In the genomic region with DNA sequence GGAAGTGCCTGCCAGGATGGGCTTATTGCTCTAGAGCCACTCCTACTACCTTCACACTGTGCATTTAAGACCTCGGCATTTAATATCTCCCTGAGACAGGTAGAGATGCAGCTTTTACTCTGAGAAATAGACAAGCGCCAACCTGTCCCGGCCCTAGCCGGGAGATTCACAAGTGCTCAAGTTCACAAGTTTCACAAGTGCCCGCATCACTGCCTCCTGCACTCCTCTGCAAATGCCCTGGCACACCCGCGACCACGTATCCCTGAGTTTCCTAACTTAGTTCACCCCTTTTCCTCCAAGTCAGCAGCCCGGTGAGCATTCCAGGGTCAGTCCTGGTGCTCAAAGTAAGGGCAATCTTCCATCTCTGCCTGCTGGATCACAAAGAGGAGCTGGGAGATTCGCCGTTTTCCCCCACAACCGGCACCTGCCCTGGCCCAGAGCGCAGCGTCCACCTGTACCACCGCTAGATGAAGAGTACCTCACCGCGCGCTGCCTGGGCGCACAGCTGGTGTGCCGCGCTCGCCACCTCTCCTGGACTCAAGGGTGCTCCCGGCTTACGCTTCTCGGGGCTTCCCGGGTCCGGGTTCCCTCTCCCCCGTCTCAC, we compare ENCODE assay signal across 8 cellular contexts. TPM values are rescaled to one million over a fixed set of nuclear protein-coding genes. Genes with fewer than 3 reads are reported as not detected.
A peak's percentile ranks its signal among the peaks of the same experiment; 100 is the strongest.
DNase-seq lines count a peak whose midpoint lies in the region; ATAC-seq, FAIRE-seq and TF ChIP-seq lines count a peak whose summit lies in the region.
"Had no signal": no experiment of that assay in that cellular context is flagged by ENCODE, and none has a peak within 500 bp of the region (broad histone marks: within the 10 kb centered on the region; RNA-seq: fewer than 3 reads in every experiment).

No MANE protein-coding gene starts in this region.

- H3K4me3 ChIP-seq in HUES6 (ENCODE audit: low read depth, low read length), result peak overlapping the region; percentile 53
- peak overlapping the region; percentile 6 to 30 for H3K4me3 ChIP-seq in body of pancreas
- peak overlapping the region; percentile 52 for H3K4me3 ChIP-seq in iPS-18c (ENCODE audit: insufficient read depth, low read depth, low read length)
- H3K4me3 ChIP-seq in smooth muscle cell, result peak overlapping the region; percentile 51
- no peak overlapping the region for H3K4me3 ChIP-seq in PC-3 (ENCODE audit: low read length)

- H3K36me3 ChIP-seq in HUES6 (ENCODE audit: control insufficient read depth, insufficient read depth, low read length) (no peaks in the 10 kb centered on the region), body of pancreas (replicated peaks in 1 of 2; ENCODE audit: insufficient read depth in 1 of 2, low read depth in 2 of 2) (no peaks in the 10 kb centered on the region), smooth muscle cell (ENCODE audit: low read depth) (no peaks in the 10 kb centered on the region), PC-3 (ENCODE audit: low read depth, low read length) (no peaks in the 10 kb centered on the region)

- no peaks in the 10 kb centered on the region for H4K20me1 ChIP-seq in smooth muscle cell (ENCODE audit: low read depth)
- no peaks in the 10 kb centered on the region for H4K20me1 ChIP-seq in PC-3 (ENCODE audit: low read length)

- TF ChIP-seq POLR2A in body of pancreas (IDR thresholded peaks at IDR 0.05), result no peak

- no TSS peak for BruUV-seq in PC-3 (replicated peaks; lab: Mats Ljungman, UMichigan)

- DNase-seq in body of pancreas, result peak; percentile 25 to 55 (median 34)
- DNase-seq in smooth muscle cell (lab: John Stamatoyannopoulos, UW; ENCODE audit: unreplicated experiment), result no peak
- no peak for DNase-seq in NCI-H774 (lab: John Stamatoyannopoulos, UW)
- DNase-seq in HTR-8/SVneo (ENCODE audit: insufficient read length, low spot score), result no peak
- DNase-seq in PC-3, result no peak
- DNase-seq: NCI-H1048 had no signal

- no peak overlapping the region for H2AFZ ChIP-seq in smooth muscle cell (ENCODE audit: low read depth)
- no peak overlapping the region for H2AFZ ChIP-seq in PC-3 (ENCODE audit: low read length)

- WGBS in body of pancreas, 2 donors, result 6 to 9% methylated on average over 24 to 28 of the region's 28 CpGs
- WGBS in smooth muscle cell (ENCODE audit: low lambda C conversion rate), result 15% methylated on average over 25 of the region's 28 CpGs

- H3F3A ChIP-seq in smooth muscle cell (ENCODE audit: low read depth) (no peaks in the 10 kb centered on the region), PC-3 (ENCODE audit: low read length, unreplicated experiment) (no peaks in the 10 kb centered on the region)

- H3K9ac ChIP-seq in HUES6 (ENCODE audit: low read length) (no peak overlapping the region), smooth muscle cell (ENCODE audit: low read depth) (no peak overlapping the region), PC-3 (ENCODE audit: low read length) (no peak overlapping the region)

- H3K9me3 ChIP-seq in HUES6 (ENCODE audit: control insufficient read depth, insufficient read depth, low read depth, low read length) (no peaks in the 10 kb centered on the region), body of pancreas (no peaks in the 10 kb centered on the region), iPS-18c (ENCODE audit: control insufficient read depth, insufficient read depth, low read length) (no peaks in the 10 kb centered on the region), smooth muscle cell (replicated peaks; ENCODE audit: low read depth) (no peaks in the 10 kb centered on the region), PC-3 (ENCODE audit: low read length) (no peaks in the 10 kb centered on the region)

- H3K9me2 ChIP-seq in PC-3 (replicated peaks; ENCODE audit: low read length), result no peaks in the 10 kb centered on the region

- H3K4me2 ChIP-seq in smooth muscle cell, result peak overlapping the region; percentile 87
- no peak overlapping the region for H3K4me2 ChIP-seq in PC-3 (ENCODE audit: low read length)

- ATAC-seq in body of pancreas (peak; percentile 62), PC-3 (no peak)

- intact Hi-C loops in body of pancreas (cut with DNase I) (no loop called here), PC-3 (cut with micrococcal nuclease) (no loop called here)

- no peak overlapping the region for H3K27ac ChIP-seq in HUES6 (ENCODE audit: low read depth, low read length)
- no peak overlapping the region for H3K27ac ChIP-seq in body of pancreas
- no peak overlapping the region for H3K27ac ChIP-seq in smooth muscle cell (ENCODE audit: low read depth)
- H3K27ac ChIP-seq in PC-3 (ENCODE audit: low read length), result no peak overlapping the region

- H3K27me3 ChIP-seq in HUES6 (ENCODE audit: control insufficient read depth, insufficient read depth, low read length), result peaks cover 79% of the 10 kb centered on the region
- H3K27me3 ChIP-seq in body of pancreas, result peaks cover 0 to 3% of the 10 kb centered on the region in 2 donors
- peaks cover 68% of the 10 kb centered on the region for H3K27me3 ChIP-seq in smooth muscle cell (ENCODE audit: low read depth)
- no peaks in the 10 kb centered on the region for H3K27me3 ChIP-seq in PC-3 (ENCODE audit: low read length)

- no peaks in the 10 kb centered on the region for H3K79me2 ChIP-seq in smooth muscle cell (ENCODE audit: low read depth)
- H3K79me2 ChIP-seq in PC-3 (ENCODE audit: low read length), result no peaks in the 10 kb centered on the region

- H3K4me1 ChIP-seq in HUES6 (ENCODE audit: control insufficient read depth, insufficient read depth, low read length) (peaks cover 9% of the 10 kb centered on the region), body of pancreas (peaks cover 10% of the 10 kb centered on the region), smooth muscle cell (ENCODE audit: low read depth) (peaks cover 3% of the 10 kb centered on the region), PC-3 (ENCODE audit: insufficient read depth, low read length) (no peaks in the 10 kb centered on the region)

- FAIRE-seq in HTR-8/SVneo (lab: Jason Lieb, UNC), result no peak

- TF ChIP-seq CTCF in body of pancreas (IDR thresholded peaks at IDR 0.05) (no peak), smooth muscle cell (IDR thresholded peaks at IDR 0.05; ENCODE audit: borderline replicate concordance, insufficient read depth, poor library complexity, severe bottlenecking) (no peak), PC-3 (conservative IDR thresholded peaks at IDR 0.05; ENCODE audit: low read depth, low read length) (no peak)

- CTCF ChIA-PET in PC-3 (lab: Charles Lee), result no interaction called here

- POLR2A ChIA-PET in PC-3 (lab: Charles Lee; ENCODE audit: unreplicated experiment), result no interaction called here

RNA-seq across cellular contexts. Expression of gene SLC38A4, which starts 5.0 kb away (rescaled TPM):
- total RNA-seq in body of pancreas (1 to 10 TPM; 2.0 to 8.0 TPM), smooth muscle cell (2.5 and 2.7 TPM in 2 replicates), PC-3 (2014; rRNA removed) (not detected in 2 replicates)
- 0.77 and 1.6 TPM in 2 replicates for polyA plus RNA-seq in smooth muscle cell

Comparison
In these comparisons a context has a peak if more than half of its experiments do, and no peak if none do; other contexts are left out.
1. DNase-seq: peak in body of pancreas (4 of 4); none in smooth muscle cell (single experiment), NCI-H774 (single experiment), HTR-8/SVneo (single experiment) and PC-3 (single experiment).